In genomic region chr16:13013043-13013442, GRCh38 we compare ENCODE assay signal across 1 cellular context.
TF ChIP-seq lines count a peak whose summit lies in the region.

No MANE protein-coding gene starts in this region.

TF ChIP-seq in SK-N-SH treated with all-trans-retinoic acid at 6 μM for 48 hours, 23 proteins besides CTCF, POLR2A, EP300 and RAD21 (continued from another document):
- TF ChIP-seq TSHZ2 (CRISPR knock-in tag; IDR thresholded peaks at IDR 0.05): no peak
- TF ChIP-seq ZNF70 (CRISPR knock-in tag; IDR thresholded peaks at IDR 0.05): no peak
- TF ChIP-seq ARNTL (CRISPR knock-in tag; IDR thresholded peaks at IDR 0.05; ENCODE audit: borderline replicate concordance, low read depth): no peak
